34 cellular contexts compared by ENCODE assay signal in the genomic region with DNA sequence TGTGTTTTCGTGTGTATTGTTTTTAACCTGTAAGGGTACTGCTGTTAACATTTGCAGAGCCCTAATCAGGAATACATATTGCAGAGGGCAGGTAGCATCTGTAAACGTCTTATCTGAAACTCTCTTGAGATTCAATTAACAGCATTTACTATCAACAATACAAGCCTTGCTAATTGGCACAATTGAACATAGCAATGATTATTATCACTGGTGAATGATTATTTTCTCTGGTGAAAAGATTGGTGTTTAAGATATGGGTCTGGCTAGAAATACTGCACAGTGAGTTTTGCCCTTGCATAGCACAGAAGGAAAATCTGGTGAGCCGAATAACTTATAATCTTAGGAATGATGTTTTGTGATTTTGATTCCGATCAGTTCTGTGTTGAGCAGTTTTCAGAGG. TPM values are rescaled to one million over a fixed set of nuclear protein-coding genes. Genes with fewer than 3 reads are reported as not detected.
"Had no signal": no experiment of that assay in that cellular context is flagged by ENCODE, and none has a peak within 500 bp of the region (broad histone marks: within the 10 kb centered on the region; RNA-seq: fewer than 3 reads in every experiment).

No MANE protein-coding gene starts in this region.

- H3K4me1 ChIP-seq: adrenal gland, ascending aorta, body of pancreas had no signal

- ATAC-seq: activated naive CD4-positive, alpha-beta T cell treated with anti-CD3 and anti-CD28 coated beads, Interleukin-2, amount 50 U/mL, for 72 hours; activated naive CD8-positive, alpha-beta T cell treated with anti-CD3 and anti-CD28 coated beads, Interleukin-2, amount 50 U/mL, for 24 hours; activated T-cell treated with anti-CD3 and anti-CD28 coated beads, Interleukin-2, amount 50 U/mL, for 4 hours; activated T-cell treated with anti-CD3 and anti-CD28 coated beads, Interleukin-2, amount 50 U/mL, for 72 hours; activated T-helper 17 cell treated with anti-CD3 and anti-CD28 coated beads, Interleukin-2, amount 50 U/mL, for 72 hours; body of pancreas had no signal

- FAIRE-seq: astrocyte, bronchial epithelial cell had no signal

- H3K27ac ChIP-seq: adrenal gland, ascending aorta, body of pancreas, brain microvascular endothelial cell, breast epithelium, cardiac muscle cell had no signal

- H3K36me3 ChIP-seq: adrenal gland, ascending aorta, brain microvascular endothelial cell, breast epithelium, cardiac muscle cell had no signal

- H3K9me3 ChIP-seq: adrenal gland, ascending aorta, body of pancreas, breast epithelium had no signal

- H3K27me3 ChIP-seq: ascending aorta, body of pancreas, brain microvascular endothelial cell, breast epithelium had no signal

- H3K4me3 ChIP-seq: adrenal gland, ascending aorta, body of pancreas, breast epithelium, cardiac muscle cell had no signal

- DNase-seq: activated effector memory CD4-positive, alpha-beta T cell treated with anti-CD3 and anti-CD28 coated beads, Interleukin-2, amount 50 U/mL, for 16 hours; activated effector memory CD4-positive, alpha-beta T cell treated with Interleukin-2 at 50 U/mL for 16 hours; activated gamma-delta T cell treated with Interleukin-2 at 50 U/mL for 16 hours; activated naive CD4-positive, alpha-beta T cell; activated naive CD4-positive, alpha-beta T cell treated with anti-CD3 and anti-CD28 coated beads for 36 hours; activated naive CD4-positive, alpha-beta T cell treated with anti-CD3 and anti-CD28 coated beads, Interleukin-2, amount 10 ng/mL, durations not matched to agents 7 days and 5 days; activated naive CD4-positive, alpha-beta T cell treated with anti-CD3 and anti-CD28 coated beads, Interleukin-2, amount 50 U/mL, for 16 hours; activated naive CD4-positive, alpha-beta T cell treated with Interleukin-2 at 50 U/mL for 16 hours; activated naive CD8-positive, alpha-beta T cell treated with anti-CD3 and anti-CD28 coated beads for 36 hours; activated naive CD8-positive, alpha-beta T cell treated with anti-CD3 and anti-CD28 coated beads, Interleukin-2, amount 10 ng/mL, durations not matched to agents 7 days and 5 days; activated naive CD8-positive, alpha-beta T cell treated with anti-CD3 and anti-CD28 coated beads, Interleukin-2, amount 50 U/mL, for 24 hours; activated T-cell treated with anti-CD3 and anti-CD28 coated beads, Interleukin-2, amount 50 U/mL, for 24 hours; activated T-cell treated with anti-CD3 and anti-CD28 coated beads, Interleukin-2, amount 50 U/mL, for 4 hours; activated T-cell treated with anti-CD3 and anti-CD28 coated beads, Interleukin-2, amount 50 U/mL, for 48 hours; activated T-cell treated with anti-CD3 and anti-CD28 coated beads, Interleukin-2, amount 50 U/mL, for 72 hours; adrenal gland; amniotic stem cell; amygdala; anterior cingulate cortex; aorta; body of pancreas; brain microvascular endothelial cell; caudate nucleus; central memory CD4-positive, alpha-beta T cell; cerebellar nuclear complex had no signal

RNA-seq across cellular contexts. Expression of a gene that starts 5.9 kb away (rescaled TPM):
- total RNA-seq: activated naive CD4-positive, alpha-beta T cell treated with anti-CD3 and anti-CD28 coated beads for 36 hours; activated naive CD4-positive, alpha-beta T cell treated with anti-CD3 and anti-CD28 coated beads, Interleukin-2, amount 50 U/mL, for 72 hours; activated naive CD8-positive, alpha-beta T cell treated with anti-CD3 and anti-CD28 coated beads for 36 hours; activated naive CD8-positive, alpha-beta T cell treated with anti-CD3 and anti-CD28 coated beads, Interleukin-2, amount 10 ng/mL, durations not matched to agents 7 days and 5 days; activated T-cell treated with anti-CD3 and anti-CD28 coated beads, Interleukin-2, amount 50 U/mL, for 4 hours; activated T-helper 1 cell treated with anti-CD3 and anti-CD28 coated beads, Interleukin-12 subunit alpha, Interleukin-12 subunit beta, Interleukin-2, Interleukin-4 antibody, amounts not matched to agents 30 ng/mL and 10 ng/mL and 1 ng/mL, durations not matched to agents 14 hours and 24 hours and 36 hours; activated T-helper 17 cell treated with anti-CD3 and anti-CD28 coated beads, Interleukin-2, amount 50 U/mL, for 72 hours; activated T-helper 2 cell treated with anti-CD3 and anti-CD28 coated beads, Interferon-gamma antibody, Interleukin-2, Interleukin-4, amounts not matched to agents 10 μg/mL and 5 μg/mL and 100 μg/mL, durations not matched to agents 14 hours and 24 hours and 36 hours; astrocyte had no signal
